ENCODE assay signal across 1 cellular context in genomic region chr5:88713818-88714217, GRCh38.
TF ChIP-seq lines count a peak whose summit lies in the region.

No MANE protein-coding gene starts in this region.

TF ChIP-seq in K562, 482 proteins besides CTCF, POLR2A, EP300 and RAD21 (continued from another document):
- no peak for TF ChIP-seq GTF2E2 (tag; IDR thresholded peaks at IDR 0.05)
- no peak for TF ChIP-seq USF2 (CRISPR knock-in tag; IDR thresholded peaks at IDR 0.05)
- TF ChIP-seq USF1 (CRISPR knock-in tag; IDR thresholded peaks at IDR 0.05) = no peak
- TF ChIP-seq FOXK2 (conservative IDR thresholded peaks at IDR 0.05 in 1 of 2, IDR thresholded peaks at IDR 0.05 in 1 of 2; ENCODE audit: low read depth in 2 of 2) = no peak
- TF ChIP-seq NCOA4 (IDR thresholded peaks at IDR 0.05; ENCODE audit: partially characterized antibody) = no peak
- TF ChIP-seq CHAMP1 (IDR thresholded peaks at IDR 0.05) = no peak
- TF ChIP-seq HMG20B (CRISPR knock-in tag; IDR thresholded peaks at IDR 0.05) = no peak
- TF ChIP-seq ZNF3 (CRISPR knock-in tag; IDR thresholded peaks at IDR 0.05) = no peak
- no peak for TF ChIP-seq ELF2 (CRISPR knock-in tag; IDR thresholded peaks at IDR 0.05)
- no peak for TF ChIP-seq KAT8 (IDR thresholded peaks at IDR 0.05; ENCODE audit: low read depth)
- TF ChIP-seq ETS1 (conservative IDR thresholded peaks at IDR 0.05; ENCODE audit: control insufficient read depth, low read depth, low read length) = no peak
- TF ChIP-seq ZNF253 (CRISPR knock-in tag; conservative IDR thresholded peaks at IDR 0.05) = no peak
- no peak for TF ChIP-seq TAL1 (IDR thresholded peaks at IDR 0.05)
TF ChIP-seq in K562: peak in this region for 0.
